Comparison of ENCODE assay signal across 3 cellular contexts in the genomic region with DNA sequence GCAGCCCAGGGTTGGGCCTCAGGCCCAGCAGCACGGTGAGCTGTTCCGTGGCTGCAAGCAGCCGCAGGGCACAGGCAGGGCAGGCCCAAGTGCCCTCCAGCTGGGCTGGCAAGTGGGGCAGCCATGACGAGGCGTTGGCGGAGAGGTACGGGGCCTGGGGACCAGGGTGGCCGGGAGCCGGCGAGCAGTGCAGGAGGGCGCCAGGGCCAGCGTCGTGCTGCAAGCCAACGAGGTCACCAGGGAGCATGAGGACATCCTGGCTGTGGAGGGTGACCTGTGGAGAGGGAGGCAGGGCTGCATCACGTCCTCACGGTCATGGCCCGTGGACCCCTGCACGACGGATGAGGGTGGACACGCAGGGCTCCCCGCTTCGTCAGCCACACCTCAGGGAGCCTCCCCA. TPM values are rescaled to one million over a fixed set of nuclear protein-coding genes. Genes with fewer than 3 reads are reported as not detected.
"Had no signal": no experiment of that assay in that cellular context is flagged by ENCODE, and none has a peak within 500 bp of the region (broad histone marks: within the 10 kb centered on the region; RNA-seq: fewer than 3 reads in every experiment).

No MANE protein-coding gene starts in this region.

RNA-seq across cellular contexts. Expression of a gene that starts 11.2 kb away (rescaled TPM):
- total RNA-seq: dermis microvascular lymphatic vessel endothelial cell, left ventricle myocardium superior, vagina had no signal
